ENCODE assay signal across 2 cellular contexts in the genomic region with DNA sequence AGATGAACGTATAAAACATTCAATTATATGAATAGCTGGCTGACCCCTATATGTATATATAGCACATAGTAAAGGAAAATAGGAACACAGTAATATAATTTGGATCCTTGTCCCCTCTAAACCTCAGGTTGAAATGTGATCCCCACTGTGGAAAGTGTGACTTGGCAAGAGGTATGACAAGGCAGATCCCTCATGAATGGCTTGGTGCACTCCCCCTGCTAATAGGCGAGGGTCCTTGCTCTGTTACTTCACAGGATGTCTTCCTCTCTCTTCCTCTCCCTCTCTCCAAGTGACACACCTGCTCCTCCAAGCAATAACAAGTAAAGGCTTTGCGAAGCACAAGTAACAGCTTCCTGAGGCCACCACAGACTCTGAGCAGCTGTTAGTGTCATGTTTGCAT.
TF ChIP-seq lines count a peak whose summit lies in the region.

No MANE protein-coding gene starts in this region.

TF ChIP-seq in GM23338, 12 proteins besides CTCF, POLR2A, EP300 and RAD21:
- peak; percentile 25; the same call in 1 of the 2 replicates for TF ChIP-seq POLR2AphosphoS5 (IDR thresholded peaks at IDR 0.05; ENCODE audit: low read depth)
- TF ChIP-seq, protein P1, sequence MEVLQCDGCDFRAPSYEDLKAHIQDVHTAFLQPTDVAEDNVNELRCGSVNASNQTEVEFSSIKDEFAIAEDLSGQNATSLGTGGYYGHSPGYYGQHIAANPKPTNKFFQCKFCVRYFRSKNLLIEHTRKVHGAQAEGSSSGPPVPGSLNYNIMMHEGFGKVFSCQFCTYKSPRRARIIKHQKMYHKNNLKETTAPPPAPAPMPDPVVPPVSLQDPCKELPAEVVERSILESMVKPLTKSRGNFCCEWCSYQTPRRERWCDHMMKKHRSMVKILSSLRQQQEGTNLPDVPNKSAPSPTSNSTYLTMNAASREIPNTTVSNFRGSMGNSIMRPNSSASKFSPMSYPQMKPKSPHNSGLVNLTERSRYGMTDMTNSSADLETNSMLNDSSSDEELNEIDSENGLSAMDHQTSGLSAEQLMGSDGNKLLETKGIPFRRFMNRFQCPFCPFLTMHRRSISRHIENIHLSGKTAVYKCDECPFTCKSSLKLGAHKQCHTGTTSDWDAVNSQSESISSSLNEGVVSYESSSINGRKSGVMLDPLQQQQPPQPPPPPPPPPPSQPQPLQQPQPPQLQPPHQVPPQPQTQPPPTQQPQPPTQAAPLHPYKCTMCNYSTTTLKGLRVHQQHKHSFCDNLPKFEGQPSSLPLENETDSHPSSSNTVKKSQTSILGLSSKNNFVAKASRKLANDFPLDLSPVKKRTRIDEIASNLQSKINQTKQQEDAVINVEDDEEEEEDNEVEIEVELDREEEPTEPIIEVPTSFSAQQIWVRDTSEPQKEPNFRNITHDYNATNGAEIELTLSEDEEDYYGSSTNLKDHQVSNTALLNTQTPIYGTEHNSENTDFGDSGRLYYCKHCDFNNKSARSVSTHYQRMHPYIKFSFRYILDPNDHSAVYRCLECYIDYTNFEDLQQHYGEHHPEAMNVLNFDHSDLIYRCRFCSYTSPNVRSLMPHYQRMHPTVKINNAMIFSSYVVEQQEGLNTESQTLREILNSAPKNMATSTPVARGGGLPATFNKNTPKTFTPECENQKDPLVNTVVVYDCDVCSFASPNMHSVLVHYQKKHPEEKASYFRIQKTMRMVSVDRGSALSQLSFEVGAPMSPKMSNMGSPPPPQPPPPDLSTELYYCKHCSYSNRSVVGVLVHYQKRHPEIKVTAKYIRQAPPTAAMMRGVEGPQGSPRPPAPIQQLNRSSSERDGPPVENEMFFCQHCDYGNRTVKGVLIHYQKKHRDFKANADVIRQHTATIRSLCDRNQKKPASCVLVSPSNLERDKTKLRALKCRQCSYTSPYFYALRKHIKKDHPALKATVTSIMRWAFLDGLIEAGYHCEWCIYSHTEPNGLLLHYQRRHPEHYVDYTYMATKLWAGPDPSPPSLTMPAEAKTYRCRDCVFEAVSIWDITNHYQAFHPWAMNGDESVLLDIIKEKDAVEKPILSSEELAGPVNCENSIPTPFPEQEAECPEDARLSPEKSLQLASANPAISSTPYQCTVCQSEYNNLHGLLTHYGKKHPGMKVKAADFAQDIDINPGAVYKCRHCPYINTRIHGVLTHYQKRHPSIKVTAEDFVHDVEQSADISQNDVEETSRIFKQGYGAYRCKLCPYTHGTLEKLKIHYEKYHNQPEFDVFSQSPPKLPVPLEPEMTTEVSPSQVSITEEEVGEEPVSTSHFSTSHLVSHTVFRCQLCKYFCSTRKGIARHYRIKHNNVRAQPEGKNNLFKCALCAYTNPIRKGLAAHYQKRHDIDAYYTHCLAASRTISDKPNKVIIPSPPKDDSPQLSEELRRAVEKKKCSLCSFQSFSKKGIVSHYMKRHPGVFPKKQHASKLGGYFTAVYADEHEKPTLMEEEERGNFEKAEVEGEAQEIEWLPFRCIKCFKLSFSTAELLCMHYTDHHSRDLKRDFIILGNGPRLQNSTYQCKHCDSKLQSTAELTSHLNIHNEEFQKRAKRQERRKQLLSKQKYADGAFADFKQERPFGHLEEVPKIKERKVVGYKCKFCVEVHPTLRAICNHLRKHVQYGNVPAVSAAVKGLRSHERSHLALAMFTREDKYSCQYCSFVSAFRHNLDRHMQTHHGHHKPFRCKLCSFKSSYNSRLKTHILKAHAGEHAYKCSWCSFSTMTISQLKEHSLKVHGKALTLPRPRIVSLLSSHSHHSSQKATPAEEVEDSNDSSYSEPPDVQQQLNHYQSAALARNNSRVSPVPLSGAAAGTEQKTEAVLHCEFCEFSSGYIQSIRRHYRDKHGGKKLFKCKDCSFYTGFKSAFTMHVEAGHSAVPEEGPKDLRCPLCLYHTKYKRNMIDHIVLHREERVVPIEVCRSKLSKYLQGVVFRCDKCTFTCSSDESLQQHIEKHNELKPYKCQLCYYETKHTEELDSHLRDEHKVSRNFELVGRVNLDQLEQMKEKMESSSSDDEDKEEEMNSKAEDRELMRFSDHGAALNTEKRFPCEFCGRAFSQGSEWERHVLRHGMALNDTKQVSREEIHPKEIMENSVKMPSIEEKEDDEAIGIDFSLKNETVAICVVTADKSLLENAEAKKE (CRISPR knock-in tag; IDR thresholded peaks at IDR 0.05) = no peak
- TF ChIP-seq CREB1 (CRISPR knock-in tag; IDR thresholded peaks at IDR 0.05; ENCODE audit: low read depth) = no peak
- TF ChIP-seq, protein P2, sequence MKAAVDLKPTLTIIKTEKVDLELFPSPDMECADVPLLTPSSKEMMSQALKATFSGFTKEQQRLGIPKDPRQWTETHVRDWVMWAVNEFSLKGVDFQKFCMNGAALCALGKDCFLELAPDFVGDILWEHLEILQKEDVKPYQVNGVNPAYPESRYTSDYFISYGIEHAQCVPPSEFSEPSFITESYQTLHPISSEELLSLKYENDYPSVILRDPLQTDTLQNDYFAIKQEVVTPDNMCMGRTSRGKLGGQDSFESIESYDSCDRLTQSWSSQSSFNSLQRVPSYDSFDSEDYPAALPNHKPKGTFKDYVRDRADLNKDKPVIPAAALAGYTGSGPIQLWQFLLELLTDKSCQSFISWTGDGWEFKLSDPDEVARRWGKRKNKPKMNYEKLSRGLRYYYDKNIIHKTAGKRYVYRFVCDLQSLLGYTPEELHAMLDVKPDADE (IDR thresholded peaks at IDR 0.05) = no peak
- TF ChIP-seq NANOG (IDR thresholded peaks at IDR 0.05; ENCODE audit: borderline replicate concordance) = no peak
- no peak for TF ChIP-seq STAT1 (IDR thresholded peaks at IDR 0.05; ENCODE audit: unreplicated experiment)
- TF ChIP-seq EZH2 (IDR thresholded peaks at IDR 0.05; ENCODE audit: low read depth, unreplicated experiment) = no peak

TF ChIP-seq in WTC11, 78 proteins besides CTCF, POLR2A, EP300 and RAD21 (continued from another document):
- TF ChIP-seq RELA (CRISPR knock-in tag; IDR thresholded peaks at IDR 0.05; ENCODE audit: borderline replicate concordance) = no peak
